Comparison of ENCODE assay signal across 27 cellular contexts in genomic region chr10:60729106-60729505, GRCh38. TPM values are rescaled to one million over a fixed set of nuclear protein-coding genes. Genes with fewer than 3 reads are reported as not detected.
DNase-seq lines count a peak whose midpoint lies in the region; ATAC-seq and TF ChIP-seq lines count a peak whose summit lies in the region.
"Had no signal": no experiment of that assay in that cellular context is flagged by ENCODE, and none has a peak within 500 bp of the region (broad histone marks: within the 10 kb centered on the region; RNA-seq: fewer than 3 reads in every experiment).

No MANE protein-coding gene starts in this region.

- peaks cover 2% of the 10 kb centered on the region for H3K27me3 Mint-ChIP-seq in activated naive CD4-positive, alpha-beta T cell treated with anti-CD3 and anti-CD28 coated beads for 36 hours (ENCODE audit: low read depth)
- no peaks in the 10 kb centered on the region for H3K27me3 Mint-ChIP-seq in activated T-helper 17 cell treated with anti-CD3 and anti-CD28 coated beads, Interleukin-2, amount 50 U/mL, for 72 hours

- H3K36me3 Mint-ChIP-seq in activated naive CD4-positive, alpha-beta T cell treated with anti-CD3 and anti-CD28 coated beads for 36 hours (ENCODE audit: low read depth), result no peaks in the 10 kb centered on the region
- H3K36me3 Mint-ChIP-seq in activated T-helper 17 cell treated with anti-CD3 and anti-CD28 coated beads, Interleukin-2, amount 50 U/mL, for 72 hours (ENCODE audit: low read depth), result peaks cover 4% of the 10 kb centered on the region
- H3K36me3 Mint-ChIP-seq: activated naive CD8-positive, alpha-beta T cell treated with anti-CD3 and anti-CD28 coated beads, Interleukin-2, amount 10 ng/mL, durations not matched to agents 7 days and 5 days had no signal

- H3K27me3 ChIP-seq in spleen (replicated peaks in 1 of 7), result peaks cover 0 to 21% (median 16%) of the 10 kb centered on the region in 7 donors
- H3K27me3 ChIP-seq in testis, result no peaks in the 10 kb centered on the region

- no peak overlapping the region for H3K4me3 Mint-ChIP-seq in activated naive CD4-positive, alpha-beta T cell treated with anti-CD3 and anti-CD28 coated beads for 36 hours
- peak overlapping the region; percentile 96 for H3K4me3 Mint-ChIP-seq in activated T-helper 17 cell treated with anti-CD3 and anti-CD28 coated beads, Interleukin-2, amount 50 U/mL, for 72 hours
- H3K4me3 Mint-ChIP-seq: activated naive CD8-positive, alpha-beta T cell treated with anti-CD3 and anti-CD28 coated beads, Interleukin-2, amount 10 ng/mL, durations not matched to agents 7 days and 5 days had no signal

- intact Hi-C loops in activated naive CD4-positive, alpha-beta T cell treated with anti-CD3 and anti-CD28 coated beads for 36 hours (cut with micrococcal nuclease), result loop anchor here (2.0 to 5.0 kb wide), 2 partner anchors 820 to 847 kb away; no protein-coding TSS in a partner anchor
- intact Hi-C loops in spleen (cut with DNase I; ENCODE audit: low total_unique reads), result no loop called here
- intact Hi-C loops in testis (cut with DNase I; ENCODE audit: low total_unique reads), result no loop called here

- no peak for DNase-seq in activated naive CD4-positive, alpha-beta T cell treated with anti-CD3 and anti-CD28 coated beads for 36 hours
- no peak for DNase-seq in activated naive CD4-positive, alpha-beta T cell treated with anti-CD3 and anti-CD28 coated beads, Interleukin-2, amount 50 U/mL, for 16 hours
- no peak for DNase-seq in spleen
- DNase-seq in omental fat pad (ENCODE audit: low spot score), result no peak
- DNase-seq in NCI-H526 treated with DMSO at 0.1 percent for 48 hours (lab: John Stamatoyannopoulos, UW), result no peak
- no peak for DNase-seq in testis
- DNase-seq: activated CD4-positive, alpha-beta T cell treated with anti-CD3 and anti-CD28 coated beads, Interleukin-2, amount 50 U/mL, for 1 hour; activated naive CD8-positive, alpha-beta T cell treated with anti-CD3 and anti-CD28 coated beads, Interleukin-2, amount 10 ng/mL, durations not matched to agents 7 days and 5 days; aorta; DMS79 treated with DMSO at 0.1 percent for 48 hours; effector CD4-positive, alpha-beta T cell; Kasumi-1; left ventricle myocardium inferior; mesendoderm; NCI-H1417; NCI-H2029; NCI-H524; nucleus accumbens; OCI-M1; psoas muscle; stimulated activated CD4-positive, alpha-beta T cell treated with anti-CD3 and anti-CD28 coated beads, Interleukin-4, amount 100 ng/mL, for 1 hour; trophoblast cell had no signal

- no peaks in the 10 kb centered on the region for H3K9me3 ChIP-seq in HEK293 (ENCODE audit: control insufficient read depth, insufficient read depth, low read depth, low read length)
- no peaks in the 10 kb centered on the region for H3K9me3 ChIP-seq in spleen
- no peaks in the 10 kb centered on the region for H3K9me3 ChIP-seq in testis
- H3K9me3 ChIP-seq: left ventricle myocardium inferior, psoas muscle had no signal

- CTCF ChIA-PET in activated naive CD4-positive, alpha-beta T cell treated with anti-CD3 and anti-CD28 coated beads for 36 hours (lab: Charles Lee), result no interaction called here
- CTCF ChIA-PET in HEK293 (lab: Yijun Ruan, JAX), result interaction anchor here (0.6 to 3.8 kb wide), 2 partner anchors 39 to 631 kb away, joined by 3 to 21 read pairs; no protein-coding TSS in a partner anchor

- H3K36me3 ChIP-seq in HEK293 (ENCODE audit: control insufficient read depth in 2 of 2, insufficient read depth in 1 of 2, low read length in 2 of 2), result no peaks in the 10 kb centered on the region
- no peaks in the 10 kb centered on the region for H3K36me3 ChIP-seq in spleen
- no peaks in the 10 kb centered on the region for H3K36me3 ChIP-seq in testis (ENCODE audit: low read depth, missing control alignments)
- H3K36me3 ChIP-seq: left ventricle myocardium inferior had no signal

- no peak for ATAC-seq in activated T-helper 17 cell treated with anti-CD3 and anti-CD28 coated beads, Interleukin-2, amount 50 U/mL, for 72 hours (replicated peaks)
- ATAC-seq in omental fat pad (ENCODE audit: low FRiP score), result no peak
- ATAC-seq: HCT116, HepG2, psoas muscle, sciatic nerve had no signal

- peaks cover 55% of the 10 kb centered on the region for H3K4me1 Mint-ChIP-seq in activated naive CD4-positive, alpha-beta T cell treated with anti-CD3 and anti-CD28 coated beads for 36 hours (ENCODE audit: low read depth)
- peaks cover 37% of the 10 kb centered on the region for H3K4me1 Mint-ChIP-seq in activated T-helper 17 cell treated with anti-CD3 and anti-CD28 coated beads, Interleukin-2, amount 50 U/mL, for 72 hours

- peak overlapping the region; percentile 82 for H3K27ac Mint-ChIP-seq in activated naive CD4-positive, alpha-beta T cell treated with anti-CD3 and anti-CD28 coated beads for 36 hours
- peak overlapping the region; percentile 97 for H3K27ac Mint-ChIP-seq in activated T-helper 17 cell treated with anti-CD3 and anti-CD28 coated beads, Interleukin-2, amount 50 U/mL, for 72 hours
- H3K27ac Mint-ChIP-seq: activated naive CD8-positive, alpha-beta T cell treated with anti-CD3 and anti-CD28 coated beads, Interleukin-2, amount 10 ng/mL, durations not matched to agents 7 days and 5 days had no signal

- no peaks in the 10 kb centered on the region for H3K9me3 Mint-ChIP-seq in activated naive CD4-positive, alpha-beta T cell treated with anti-CD3 and anti-CD28 coated beads for 36 hours
- peaks cover 3% of the 10 kb centered on the region for H3K9me3 Mint-ChIP-seq in activated T-helper 17 cell treated with anti-CD3 and anti-CD28 coated beads, Interleukin-2, amount 50 U/mL, for 72 hours
- H3K9me3 Mint-ChIP-seq: activated naive CD8-positive, alpha-beta T cell treated with anti-CD3 and anti-CD28 coated beads, Interleukin-2, amount 10 ng/mL, durations not matched to agents 7 days and 5 days had no signal

- POLR2A ChIA-PET in HEK293 (lab: Yijun Ruan, JAX), result interaction anchor here (1.6 kb wide), 1 partner anchor 49 kb away, joined by 4 read pairs; the partner anchor contains the start of gene CDK1

- TF ChIP-seq POLR2A in spleen (IDR thresholded peaks at IDR 0.05) (no peak), testis (IDR thresholded peaks at IDR 0.05) (no peak)

- TF ChIP-seq CTCF in HEK293 (tag by site-specific recombination; IDR thresholded peaks at IDR 0.05) (no peak), spleen (IDR thresholded peaks at IDR 0.05 in 8 of 11, conservative IDR thresholded peaks at IDR 0.05 in 3 of 11) (no peak), omental fat pad (IDR thresholded peaks at IDR 0.05) (no peak), testis (IDR thresholded peaks at IDR 0.05) (no peak)

- H3K4me3 ChIP-seq in HEK293 (ENCODE audit: low read depth, low read length) (no peak overlapping the region), spleen (no peak overlapping the region), testis (no peak overlapping the region)
- H3K4me3 ChIP-seq: left ventricle myocardium inferior, psoas muscle had no signal

- no peak overlapping the region for H3K27ac ChIP-seq in HEK293 (ENCODE audit: extremely low read depth, low read depth, low read length)
- H3K27ac ChIP-seq in spleen, result peak overlapping the region in 5 of 8 donors; percentile 16 to 89 (median 85)
- H3K27ac ChIP-seq in testis, result no peak overlapping the region
- H3K27ac ChIP-seq: left ventricle myocardium inferior, psoas muscle had no signal

- peaks cover 20% of the 10 kb centered on the region for H3K4me1 ChIP-seq in HEK293 (ENCODE audit: control insufficient read depth, insufficient read depth, low read length)
- peaks cover 3 to 58% (median 51%) of the 10 kb centered on the region in 6 donors for H3K4me1 ChIP-seq in spleen
- H3K4me1 ChIP-seq in testis, result no peaks in the 10 kb centered on the region

TF ChIP-seq in HEK293, 187 proteins besides CTCF, POLR2A, EP300 and RAD21 (continues in another document):
- TF ChIP-seq ZNF600 (tag by site-specific recombination; IDR thresholded peaks at IDR 0.05) (no peak), ZNF670 (tag by site-specific recombination; IDR thresholded peaks at IDR 0.05; ENCODE audit: low read depth) (no peak), ZNF404 (tag by site-specific recombination; IDR thresholded peaks at IDR 0.05) (no peak), SCRT1 (tag by site-specific recombination; IDR thresholded peaks at IDR 0.05; ENCODE audit: borderline replicate concordance) (peak; percentile 62), SCRT2 (tag by site-specific recombination; IDR thresholded peaks at IDR 0.05) (peak; percentile 63), OSR2 (tag by site-specific recombination; IDR thresholded peaks at IDR 0.05) (0 out of 2 replicates have a peak, but pooled peaks have one; percentile 8), PRDM10 (tag by site-specific recombination; IDR thresholded peaks at IDR 0.05) (peak; percentile 83)

RNA-seq across cellular contexts. Expression of gene CDK1, which starts 49.2 kb away (rescaled TPM):
- total RNA-seq in activated naive CD4-positive, alpha-beta T cell treated with anti-CD3 and anti-CD28 coated beads for 36 hours, result 100 to 1,000 TPM; 173 to 180 TPM
- total RNA-seq in activated T-helper 17 cell treated with anti-CD3 and anti-CD28 coated beads, Interleukin-2, amount 50 U/mL, for 72 hours, result 100 to 1,000 TPM; 104 to 110 TPM
- 10 to 100 TPM in 2 of 7 donors, 1 to 10 TPM in 5; 4.2 to 22.7 (median 9.3) TPM for total RNA-seq in spleen
- polyA plus RNA-seq in spleen, result 10 to 100 TPM in 2 of 3 donors, 1 to 10 TPM in 1; 4.0 to 17.8 (median 14.4) TPM
- 1 to 10 TPM; 1.9 to 9.1 (median 5.0) TPM for total RNA-seq in omental fat pad
- 10 to 100 TPM; 11.8 to 14.3 TPM for total RNA-seq in testis
- polyA plus RNA-seq in testis (ENCODE audit: insufficient read depth, low read depth, low replicate concordance), result 47.9 TPM

Comparison
In these comparisons a context has a peak if more than half of its experiments do, and no peak if none do; other contexts are left out.
1. H3K27ac ChIP-seq: peak in spleen (5 of 8); none in HEK293 (single experiment) and testis (0 of 2).
2. RNA of gene CDK1, which starts 49.2 kb away (total RNA-seq): 173 to 180 TPM in activated naive CD4-positive, alpha-beta T cell treated with anti-CD3 and anti-CD28 coated beads for 36 hours and 104 to 110 TPM in activated T-helper 17 cell treated with anti-CD3 and anti-CD28 coated beads, Interleukin-2, amount 50 U/mL, for 72 hours; 11.8 to 14.3 TPM in testis, 4.2 to 22.7 TPM in spleen and 1.9 to 9.1 TPM in omental fat pad; every median in the first group is over 4 times any median in the second.